In genomic region chr3:88151358-88151757, GRCh38 we compare ENCODE assay signal across 9 cellular contexts. TPM values are rescaled to one million over a fixed set of nuclear protein-coding genes. Genes with fewer than 3 reads are reported as not detected.
A peak's percentile ranks its signal among the peaks of the same experiment; 100 is the strongest.
DNase-seq lines count a peak whose midpoint lies in the region; ATAC-seq and TF ChIP-seq lines count a peak whose summit lies in the region.
"Had no signal": no experiment of that assay in that cellular context is flagged by ENCODE, and none has a peak within 500 bp of the region (broad histone marks: within the 10 kb centered on the region; RNA-seq: fewer than 3 reads in every experiment).

No MANE protein-coding gene starts in this region.

- intact Hi-C loops in CD14-positive monocyte (cut with micrococcal nuclease), result loop anchor here in 1 of 2 donors (5.0 kb wide), 1 partner anchor 94 kb away; the partner anchor contains the start of genes CGGBP1 and ZNF654

- H3K27me3 Mint-ChIP-seq in activated naive CD8-positive, alpha-beta T cell treated with anti-CD3 and anti-CD28 coated beads, Interleukin-2, amount 10 ng/mL, durations not matched to agents 7 days and 5 days, result no peaks in the 10 kb centered on the region
- peaks cover 0 to 2% (median 0%) of the 10 kb centered on the region in 3 donors for H3K27me3 Mint-ChIP-seq in CD14-positive monocyte (ENCODE audit: low read depth in 3 of 3)

- POLR2A ChIA-PET in activated naive CD8-positive, alpha-beta T cell treated with anti-CD3 and anti-CD28 coated beads, Interleukin-2, amount 10 ng/mL, durations not matched to agents 7 days and 5 days (lab: Charles Lee), result interaction anchor here (3.2 to 4.3 kb wide), 2 partner anchors 92 to 119 kb away, joined by 18 to 65 read pairs; partner anchors contain the start of genes CGGBP1 and ZNF654

- H3K9me3 Mint-ChIP-seq in activated naive CD8-positive, alpha-beta T cell treated with anti-CD3 and anti-CD28 coated beads, Interleukin-2, amount 10 ng/mL, durations not matched to agents 7 days and 5 days, result no peaks in the 10 kb centered on the region
- H3K9me3 Mint-ChIP-seq in CD14-positive monocyte, result no peaks in the 10 kb centered on the region

- DNase-seq in A172 (ENCODE audit: low spot score), result peak; percentile 14
- no peak for DNase-seq in activated naive CD8-positive, alpha-beta T cell treated with anti-CD3 and anti-CD28 coated beads, Interleukin-2, amount 10 ng/mL, durations not matched to agents 7 days and 5 days
- peak; percentile 16 for DNase-seq in left kidney (ENCODE audit: low read depth, low spot score)
- no peak for DNase-seq in DMS153 treated with DMSO at 0.1 percent for 48 hours (lab: John Stamatoyannopoulos, UW; ENCODE audit: unreplicated experiment)
- DNase-seq in CD14-positive monocyte (ENCODE audit: low spot score), result no peak
- DNase-seq: Peyer's patch had no signal

- H3K4me1 Mint-ChIP-seq in activated naive CD8-positive, alpha-beta T cell treated with anti-CD3 and anti-CD28 coated beads, Interleukin-2, amount 10 ng/mL, durations not matched to agents 7 days and 5 days, result peaks cover 28% of the 10 kb centered on the region
- H3K4me1 Mint-ChIP-seq in CD14-positive monocyte, result peaks cover 42% of the 10 kb centered on the region

- peaks cover 16% of the 10 kb centered on the region for H3K36me3 Mint-ChIP-seq in activated naive CD8-positive, alpha-beta T cell treated with anti-CD3 and anti-CD28 coated beads, Interleukin-2, amount 10 ng/mL, durations not matched to agents 7 days and 5 days
- H3K36me3 Mint-ChIP-seq in CD14-positive monocyte, result peaks cover 16 to 29% of the 10 kb centered on the region in 2 donors

- H3K4me3 Mint-ChIP-seq in activated naive CD8-positive, alpha-beta T cell treated with anti-CD3 and anti-CD28 coated beads, Interleukin-2, amount 10 ng/mL, durations not matched to agents 7 days and 5 days, result peak overlapping the region; percentile 96
- peak overlapping the region in 1 of 2 donors; percentile 49 for H3K4me3 Mint-ChIP-seq in CD14-positive monocyte

- TF ChIP-seq CTCF in CD14-positive monocyte (IDR thresholded peaks at IDR 0.05), result no peak

- H3K27ac Mint-ChIP-seq in activated naive CD8-positive, alpha-beta T cell treated with anti-CD3 and anti-CD28 coated beads, Interleukin-2, amount 10 ng/mL, durations not matched to agents 7 days and 5 days, result no peak overlapping the region
- H3K27ac Mint-ChIP-seq in CD14-positive monocyte, result peak overlapping the region in 3 of 7 donors; percentile 46 to 94 (median 57)

- ATAC-seq in GM21529 (IDR thresholded peaks at IDR 0.05; ENCODE audit: unreplicated experiment) (peak; percentile 18), HG02852 (IDR thresholded peaks at IDR 0.05; ENCODE audit: unreplicated experiment) (no peak), HG03457 (IDR thresholded peaks at IDR 0.05; ENCODE audit: unreplicated experiment) (no peak)
- ATAC-seq in activated naive CD8-positive, alpha-beta T cell treated with anti-CD3 and anti-CD28 coated beads, Interleukin-2, amount 10 ng/mL, durations not matched to agents 7 days and 5 days (ENCODE audit: low read depth), result no peak

RNA-seq across cellular contexts. Expression of gene C3orf38, which starts 1.6 kb away (rescaled TPM):
- total RNA-seq in A172 (2014; rRNA removed; shearing (Covaris generic)), result 35.8 and 41.1 TPM in 2 replicates
- 10 to 100 TPM; 33.2 to 35.2 TPM for total RNA-seq in activated naive CD8-positive, alpha-beta T cell treated with anti-CD3 and anti-CD28 coated beads, Interleukin-2, amount 10 ng/mL, durations not matched to agents 7 days and 5 days
- polyA plus RNA-seq in CD14-positive monocyte, result 10 to 100 TPM; 24.9 to 25.4 TPM

Comparison
In these comparisons a context has a peak if more than half of its experiments do, and no peak if none do; other contexts are left out.
1. DNase-seq: peak in A172 (single experiment) and left kidney (single experiment); none in activated naive CD8-positive, alpha-beta T cell treated with anti-CD3 and anti-CD28 coated beads, Interleukin-2, amount 10 ng/mL, durations not matched to agents 7 days and 5 days (single experiment), DMS153 treated with DMSO at 0.1 percent for 48 hours (single experiment) and CD14-positive monocyte (single experiment).